Comparison of ENCODE assay signal across 8 cellular contexts in the genomic region with DNA sequence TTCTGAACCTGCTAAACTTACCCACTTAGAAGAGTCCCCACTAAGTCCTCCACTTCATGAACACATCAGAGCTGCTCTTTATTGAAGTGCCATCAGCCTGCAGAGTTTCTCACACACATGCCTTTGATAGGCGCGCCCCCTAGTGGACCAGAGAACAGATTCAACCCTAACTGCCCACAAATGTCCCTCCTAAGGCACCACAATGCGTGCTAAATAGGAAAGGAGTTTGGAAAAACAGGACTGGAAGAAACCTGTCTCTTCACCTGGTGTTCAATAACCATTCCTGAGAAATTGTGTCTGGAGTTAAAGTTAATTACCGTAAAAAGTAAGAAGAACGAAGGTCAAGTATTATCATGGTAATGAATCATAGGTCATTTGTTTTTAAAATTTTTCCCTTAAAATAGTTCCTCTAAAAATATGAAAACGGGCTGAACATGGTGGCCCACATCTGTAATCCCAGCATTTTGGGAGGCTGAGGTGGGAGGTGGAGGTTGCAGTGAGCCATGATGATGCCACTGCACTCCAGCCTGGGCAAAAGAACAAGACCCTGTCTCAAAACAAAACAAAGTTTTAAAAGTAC.
DNase-seq lines count a peak whose midpoint lies in the region; ATAC-seq and TF ChIP-seq lines count a peak whose summit lies in the region.

No MANE protein-coding gene starts in this region.

- peaks cover 37% of the 10 kb centered on the region for H3K36me3 ChIP-seq in lower lobe of right lung

- DNase-seq in DMS 273 treated with DMSO at 0.1 percent for 48 hours (lab: John Stamatoyannopoulos, UW), result peak; percentile 30
- peak; percentile 49 for DNase-seq in NCI-H446 treated with DMSO at 0.1 percent for 48 hours (lab: John Stamatoyannopoulos, UW)
- peak; percentile 67 to 71 for DNase-seq in activated CD4-positive, alpha-beta T cell treated with anti-CD3 and anti-CD28 coated beads, Interleukin-2, amount 50 U/mL, for 4 hours
- peak; percentile 56 to 77 for DNase-seq in dermis microvascular lymphatic vessel endothelial cell (ENCODE audit: low read depth in 2 of 2)
- DNase-seq in lower lobe of right lung, result peak; percentile 80
- DNase-seq in stimulated activated CD8-positive, alpha-beta memory T cell treated with anti-CD3 and anti-CD28 coated beads, Interleukin-12 subunit alpha, Interleukin-12 subunit beta, amount 100 ng/mL, for 24 hours (ENCODE audit: extremely low read depth), result peak; percentile 35

- H3K27me3 ChIP-seq in lower lobe of right lung (ENCODE audit: low read depth), result no peaks in the 10 kb centered on the region

- peak; percentile 60 for ATAC-seq in HG02759 (IDR thresholded peaks at IDR 0.05; ENCODE audit: unreplicated experiment)
- peak; percentile 85 to 86 for ATAC-seq in lower lobe of right lung
- no peak for ATAC-seq in HG02840 (IDR thresholded peaks at IDR 0.05; ENCODE audit: low FRiP score, unreplicated experiment)

- H3K4me1 ChIP-seq in lower lobe of right lung, result peaks cover 21% of the 10 kb centered on the region

- H3K4me3 ChIP-seq in lower lobe of right lung, result no peak overlapping the region

- no peak overlapping the region for H3K27ac ChIP-seq in lower lobe of right lung

- H3K9me3 ChIP-seq in lower lobe of right lung, result no peaks in the 10 kb centered on the region

- intact Hi-C loops in lower lobe of right lung (cut with DNase I), result no loop called here

- peak; percentile 83 for TF ChIP-seq CTCF in lower lobe of right lung (IDR thresholded peaks at IDR 0.05)

Comparison
In these comparisons a context has a peak if more than half of its experiments do, and no peak if none do; other contexts are left out.
1. DNase-seq: peak in every context shown above with its lines; median percentile 80 in lower lobe of right lung; 69 in activated CD4-positive, alpha-beta T cell treated with anti-CD3 and anti-CD28 coated beads, Interleukin-2, amount 50 U/mL, for 4 hours; 66 in dermis microvascular lymphatic vessel endothelial cell; 49 in NCI-H446 treated with DMSO at 0.1 percent for 48 hours; 35 in stimulated activated CD8-positive, alpha-beta memory T cell treated with anti-CD3 and anti-CD28 coated beads, Interleukin-12 subunit alpha, Interleukin-12 subunit beta, amount 100 ng/mL, for 24 hours; 30 in DMS 273 treated with DMSO at 0.1 percent for 48 hours.